In genomic region chr7:66996444-66997191, GRCh38 we compare ENCODE assay signal across 8 cellular contexts. TPM values are rescaled to one million over a fixed set of nuclear protein-coding genes. Genes with fewer than 3 reads are reported as not detected.
DNase-seq lines count a peak whose midpoint lies in the region; ATAC-seq and TF ChIP-seq lines count a peak whose summit lies in the region.
"Not testable (repeated sequence)": the region's sequence is repeated elsewhere in the genome, so short reads cannot be mapped to it uniquely, and the experiment has no call there.

TYW1 (plus strand) TSS chr7:66996833; CDS start chr7:66996979, 146 bp downstream.

- H3K9me3 ChIP-seq in prostate gland = not testable (repeated sequence)

- under 1% methylated on average over 44 of the region's 44 CpGs for WGBS in prostate gland
- under 1% methylated on average over 44 of the region's 44 CpGs for WGBS in urinary bladder

- TF ChIP-seq CTCF in prostate gland (IDR thresholded peaks at IDR 0.05) = not testable (repeated sequence)

- DNase-seq in NCI-H187 (lab: John Stamatoyannopoulos, UW) (peak; percentile 98 to 99), T-helper 2 cell (peak; percentile 92 to 98 (median 97)), anterior cingulate cortex (lab: John Stamatoyannopoulos, UW) (peak; percentile 74 to 99 (median 98)), left ventricle myocardium superior (peak; percentile 98), prostate gland (ENCODE audit: low spot score) (peak; percentile 99)

- not testable (repeated sequence) for H3K27me3 ChIP-seq in prostate gland (replicated peaks; ENCODE audit: insufficient read depth)

- ATAC-seq in HG02938 (IDR thresholded peaks at IDR 0.05; ENCODE audit: unreplicated experiment) = peak; percentile 88
- ATAC-seq in left ventricle myocardium superior = peak; percentile 87

- intact Hi-C loops in left ventricle myocardium superior (cut with micrococcal nuclease) = not testable (repeated sequence)
- intact Hi-C loops in prostate gland (cut with DNase I) = loop anchor here (10.0 kb wide), 1 partner anchor 442 kb away; no protein-coding TSS in a partner anchor

- H3K4me3 ChIP-seq in prostate gland (peak within 1 kb of the TSS; percentile 54 to 65), urinary bladder (ENCODE audit: low read depth, low read length) (peak within 1 kb of the TSS; percentile 64)

- peak within 1 kb of the TSS; percentile 97 to 99 for H3K27ac ChIP-seq in prostate gland
- H3K27ac ChIP-seq in urinary bladder (ENCODE audit: low read depth) = not testable (repeated sequence)

- not testable (repeated sequence) for H3K36me3 ChIP-seq in prostate gland; urinary bladder (ENCODE audit: insufficient read depth)

- not testable (repeated sequence) for H3K4me1 ChIP-seq in prostate gland (replicated peaks); urinary bladder (ENCODE audit: insufficient read depth)

- peak; percentile 85 for TF ChIP-seq POLR2A in GM15510 (IDR thresholded peaks at IDR 0.05; ENCODE audit: borderline replicate concordance, extremely low read depth, insufficient read length)
- TF ChIP-seq POLR2A in prostate gland (IDR thresholded peaks at IDR 0.05) = peak; percentile 52

RNA-seq across cellular contexts. Expression of gene TYW1, which starts in this region (rescaled TPM):
- total RNA-seq in left ventricle myocardium superior = 12.8 TPM
- total RNA-seq in prostate gland = 10 to 100 TPM; 24.6 to 30.6 TPM
- total RNA-seq in urinary bladder = 23.6 TPM
- polyA plus RNA-seq in urinary bladder = 13.7 TPM
